ENCODE assay signal across 28 cellular contexts in genomic region chr20:57746201-57746600, GRCh38.
"Had no signal": no experiment of that assay in that cellular context is flagged by ENCODE, and none has a peak within 500 bp of the region (broad histone marks: within the 10 kb centered on the region; RNA-seq: fewer than 3 reads in every experiment).

No MANE protein-coding gene starts in this region.

- H3K27ac ChIP-seq: esophagus squamous epithelium, lower lobe of right lung, neutrophil, pancreas, right lobe of liver, transverse colon, upper lobe of right lung, vagina had no signal

- H3K36me3 Mint-ChIP-seq: naive thymus-derived CD8-positive, alpha-beta T cell; stimulated activated effector memory CD8-positive, alpha-beta T cell treated with anti-CD3 and anti-CD28 coated beads, Interleukin-12 subunit alpha, Interleukin-12 subunit beta, amount 100 ng/mL, for 72 hours had no signal

- FAIRE-seq: endometrium, islet of Langerhans, pancreas had no signal

- H3K4me3 ChIP-seq: esophagus squamous epithelium, heart right ventricle, left ventricle myocardium inferior, lower lobe of right lung, pancreas, right lobe of liver, smooth muscle cell, thoracic aorta, transverse colon, upper lobe of right lung, vagina had no signal

- H3K27me3 ChIP-seq: heart right ventricle, pancreas, right lobe of liver, transverse colon, upper lobe of right lung, vagina had no signal

- H3K9me3 Mint-ChIP-seq: effector memory CD8-positive, alpha-beta T cell; naive thymus-derived CD8-positive, alpha-beta T cell; stimulated activated effector memory CD8-positive, alpha-beta T cell treated with anti-CD3 and anti-CD28 coated beads, Interleukin-12 subunit alpha, Interleukin-12 subunit beta, amount 100 ng/mL, for 72 hours had no signal

- H3K4me2 ChIP-seq: smooth muscle cell had no signal

- ATAC-seq: effector memory CD8-positive, alpha-beta T cell; heart right ventricle; left colon; lower lobe of right lung; naive thymus-derived CD8-positive, alpha-beta T cell; pancreas; right lobe of liver; stimulated activated effector memory CD8-positive, alpha-beta T cell treated with anti-CD3 and anti-CD28 coated beads, Interleukin-12 subunit alpha, Interleukin-12 subunit beta, amount 100 ng/mL, for 72 hours; upper lobe of right lung had no signal

- H3K9me3 ChIP-seq: esophagus squamous epithelium, left ventricle myocardium inferior, lower lobe of right lung, neutrophil, pancreas, right lobe of liver, thoracic aorta, transverse colon, upper lobe of right lung, vagina had no signal

- H3K4me1 ChIP-seq: right lobe of liver had no signal

- DNase-seq: cortex of kidney; effector memory CD8-positive, alpha-beta T cell; erythroblast; esophagus squamous epithelium; foreskin melanocyte; glutamatergic neuron; heart right ventricle; hippocampal formation; kidney glomerular epithelial cell; left ventricle myocardium inferior; lower lobe of right lung; right lobe of liver; stimulated activated CD4-positive, alpha-beta T cell treated with anti-CD3 and anti-CD28 coated beads, Interleukin-2, amount 100 ng/mL, for 24 hours; stimulated activated CD4-positive, alpha-beta T cell treated with anti-CD3 and anti-CD28 coated beads, Interleukin-4, amount 100 ng/mL, for 24 hours; stimulated activated naive CD4-positive, alpha-beta T cell treated with Interleukin-2 at 50 U/mL for 16 hours; transverse colon; upper lobe of right lung had no signal

- H3K27ac Mint-ChIP-seq: effector memory CD8-positive, alpha-beta T cell; naive thymus-derived CD8-positive, alpha-beta T cell; progenitor cell of endocrine pancreas; stimulated activated effector memory CD8-positive, alpha-beta T cell treated with anti-CD3 and anti-CD28 coated beads, Interleukin-12 subunit alpha, Interleukin-12 subunit beta, amount 100 ng/mL, for 72 hours had no signal

- H3K36me3 ChIP-seq: esophagus squamous epithelium, heart right ventricle, left ventricle myocardium inferior, lower lobe of right lung, neutrophil, pancreas, right lobe of liver, thoracic aorta, transverse colon, upper lobe of right lung, vagina had no signal
